Comparison of ENCODE assay signal across 1 cellular context in genomic region chr3:46667061-46667621, GRCh38.
TF ChIP-seq lines count a peak whose summit lies in the region.

No MANE protein-coding gene starts in this region.

TF ChIP-seq in WTC11, 78 proteins besides CTCF, POLR2A, EP300 and RAD21 (continued from another document):
- TF ChIP-seq, protein P1, sequence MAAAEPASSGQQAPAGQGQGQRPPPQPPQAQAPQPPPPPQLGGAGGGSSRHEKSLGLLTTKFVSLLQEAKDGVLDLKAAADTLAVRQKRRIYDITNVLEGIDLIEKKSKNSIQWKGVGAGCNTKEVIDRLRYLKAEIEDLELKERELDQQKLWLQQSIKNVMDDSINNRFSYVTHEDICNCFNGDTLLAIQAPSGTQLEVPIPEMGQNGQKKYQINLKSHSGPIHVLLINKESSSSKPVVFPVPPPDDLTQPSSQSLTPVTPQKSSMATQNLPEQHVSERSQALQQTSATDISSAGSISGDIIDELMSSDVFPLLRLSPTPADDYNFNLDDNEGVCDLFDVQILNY (CRISPR knock-in tag; IDR thresholded peaks at IDR 0.05): no peak
- TF ChIP-seq, protein P2, sequence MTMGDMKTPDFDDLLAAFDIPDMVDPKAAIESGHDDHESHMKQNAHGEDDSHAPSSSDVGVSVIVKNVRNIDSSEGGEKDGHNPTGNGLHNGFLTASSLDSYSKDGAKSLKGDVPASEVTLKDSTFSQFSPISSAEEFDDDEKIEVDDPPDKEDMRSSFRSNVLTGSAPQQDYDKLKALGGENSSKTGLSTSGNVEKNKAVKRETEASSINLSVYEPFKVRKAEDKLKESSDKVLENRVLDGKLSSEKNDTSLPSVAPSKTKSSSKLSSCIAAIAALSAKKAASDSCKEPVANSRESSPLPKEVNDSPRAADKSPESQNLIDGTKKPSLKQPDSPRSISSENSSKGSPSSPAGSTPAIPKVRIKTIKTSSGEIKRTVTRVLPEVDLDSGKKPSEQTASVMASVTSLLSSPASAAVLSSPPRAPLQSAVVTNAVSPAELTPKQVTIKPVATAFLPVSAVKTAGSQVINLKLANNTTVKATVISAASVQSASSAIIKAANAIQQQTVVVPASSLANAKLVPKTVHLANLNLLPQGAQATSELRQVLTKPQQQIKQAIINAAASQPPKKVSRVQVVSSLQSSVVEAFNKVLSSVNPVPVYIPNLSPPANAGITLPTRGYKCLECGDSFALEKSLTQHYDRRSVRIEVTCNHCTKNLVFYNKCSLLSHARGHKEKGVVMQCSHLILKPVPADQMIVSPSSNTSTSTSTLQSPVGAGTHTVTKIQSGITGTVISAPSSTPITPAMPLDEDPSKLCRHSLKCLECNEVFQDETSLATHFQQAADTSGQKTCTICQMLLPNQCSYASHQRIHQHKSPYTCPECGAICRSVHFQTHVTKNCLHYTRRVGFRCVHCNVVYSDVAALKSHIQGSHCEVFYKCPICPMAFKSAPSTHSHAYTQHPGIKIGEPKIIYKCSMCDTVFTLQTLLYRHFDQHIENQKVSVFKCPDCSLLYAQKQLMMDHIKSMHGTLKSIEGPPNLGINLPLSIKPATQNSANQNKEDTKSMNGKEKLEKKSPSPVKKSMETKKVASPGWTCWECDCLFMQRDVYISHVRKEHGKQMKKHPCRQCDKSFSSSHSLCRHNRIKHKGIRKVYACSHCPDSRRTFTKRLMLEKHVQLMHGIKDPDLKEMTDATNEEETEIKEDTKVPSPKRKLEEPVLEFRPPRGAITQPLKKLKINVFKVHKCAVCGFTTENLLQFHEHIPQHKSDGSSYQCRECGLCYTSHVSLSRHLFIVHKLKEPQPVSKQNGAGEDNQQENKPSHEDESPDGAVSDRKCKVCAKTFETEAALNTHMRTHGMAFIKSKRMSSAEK (CRISPR knock-in tag; IDR thresholded peaks at IDR 0.05; ENCODE audit: borderline replicate concordance): no peak
- TF ChIP-seq STAT6 (CRISPR knock-in tag; conservative IDR thresholded peaks at IDR 0.05; ENCODE audit: low read depth) (no peak), MAX (CRISPR knock-in tag; IDR thresholded peaks at IDR 0.05) (no peak), USF1 (CRISPR knock-in tag; IDR thresholded peaks at IDR 0.05) (no peak), TEAD1 (CRISPR knock-in tag; IDR thresholded peaks at IDR 0.05) (no peak), NR1H2 (CRISPR knock-in tag; IDR thresholded peaks at IDR 0.05) (no peak), ZNF219 (CRISPR knock-in tag; IDR thresholded peaks at IDR 0.05; ENCODE audit: borderline replicate concordance) (no peak), MYBL2 (CRISPR knock-in tag; IDR thresholded peaks at IDR 0.05) (no peak), PRDM15 (CRISPR knock-in tag; IDR thresholded peaks at IDR 0.05) (no peak), ZNF317 (CRISPR knock-in tag; IDR thresholded peaks at IDR 0.05; ENCODE audit: borderline replicate concordance, low read depth) (no peak)
